8 cellular contexts compared by ENCODE assay signal in genomic region chr9:15299374-15299939, GRCh38. TPM values are rescaled to one million over a fixed set of nuclear protein-coding genes. Genes with fewer than 3 reads are reported as not detected.
DNase-seq lines count a peak whose midpoint lies in the region; ATAC-seq and TF ChIP-seq lines count a peak whose summit lies in the region.

No MANE protein-coding gene starts in this region.

- peak overlapping the region in 1 of 2 donors; percentile 31 for H3K27ac ChIP-seq in left lung

- peaks cover 18% of the 10 kb centered on the region for H3K9me3 Mint-ChIP-seq in WTC11

- no peaks in the 10 kb centered on the region for H3K27me3 ChIP-seq in left lung

- peaks cover 26% of the 10 kb centered on the region for H3K36me3 Mint-ChIP-seq in WTC11

- TF ChIP-seq CTCF in WTC11 (IDR thresholded peaks at IDR 0.05), result no peak
- TF ChIP-seq CTCF in left lung (IDR thresholded peaks at IDR 0.05), result no peak

- CTCF ChIA-PET in WTC11 (lab: Charles Lee), result no interaction called here

- no peaks in the 10 kb centered on the region; the same call in 1 of the 2 replicates for H3K27me3 Mint-ChIP-seq in WTC11 (ENCODE audit: low read depth)

- H3K4me1 ChIP-seq in left lung, result peaks cover 20 to 40% of the 10 kb centered on the region in 2 donors

- no peak overlapping the region for H3K4me3 ChIP-seq in left lung

- TF ChIP-seq POLR2A in GM18505 (IDR thresholded peaks at IDR 0.05; ENCODE audit: borderline replicate concordance, extremely low read depth, insufficient read depth, insufficient read length), result no peak

- H3K36me3 ChIP-seq in left lung, result no peaks in the 10 kb centered on the region

- no peak overlapping the region for H3K4me3 Mint-ChIP-seq in WTC11

- DNase-seq in WTC11 (ENCODE audit: low spot score) (no peak), islet precursor cell (peak; percentile 24), left lung (no peak), EL (no peak), DMS79 treated with DMSO at 0.1 percent for 48 hours (lab: John Stamatoyannopoulos, UW) (no peak)

- H3K4me1 Mint-ChIP-seq in WTC11, result peaks cover 22% of the 10 kb centered on the region

- intact Hi-C loops in left lung (cut with DNase I), result no loop called here

- ATAC-seq in GM18505 (IDR thresholded peaks at IDR 0.05; ENCODE audit: unreplicated experiment) (peak; percentile 87), HG02798 (IDR thresholded peaks at IDR 0.05; ENCODE audit: poor library complexity, unreplicated experiment) (peak; percentile 71), WTC11 (no peak), SK-N-SH treated with all-trans-retinoic acid at 6 μM for 48 hours (no peak), left lung (no peak)

- H3K9me3 ChIP-seq in left lung, result no peaks in the 10 kb centered on the region

- H3K27ac Mint-ChIP-seq in WTC11, result peak overlapping the region; percentile 42; the same call in 1 of the 2 replicates

- POLR2A ChIA-PET in WTC11 (lab: Charles Lee), result no interaction called here

TF ChIP-seq in WTC11, 78 proteins besides CTCF, POLR2A, EP300 and RAD21 (continues in another document):
- TF ChIP-seq ZNF121 (CRISPR knock-in tag; IDR thresholded peaks at IDR 0.05), result no peak
- no peak for TF ChIP-seq FOXK1 (CRISPR knock-in tag; IDR thresholded peaks at IDR 0.05)
- no peak for TF ChIP-seq SMAD4 (CRISPR knock-in tag; IDR thresholded peaks at IDR 0.05)
- no peak for TF ChIP-seq ZNF263 (CRISPR knock-in tag; IDR thresholded peaks at IDR 0.05; ENCODE audit: low read depth)
- no peak for TF ChIP-seq E2F1 (CRISPR knock-in tag; IDR thresholded peaks at IDR 0.05)
- no peak for TF ChIP-seq ZMAT4 (CRISPR knock-in tag; IDR thresholded peaks at IDR 0.05)
- TF ChIP-seq ZNF425 (CRISPR knock-in tag; conservative IDR thresholded peaks at IDR 0.05), result no peak
- TF ChIP-seq HMGXB4 (CRISPR knock-in tag; IDR thresholded peaks at IDR 0.05), result no peak
- no peak for TF ChIP-seq ATF3 (CRISPR knock-in tag; conservative IDR thresholded peaks at IDR 0.05)

TF ChIP-seq in SK-N-SH treated with all-trans-retinoic acid at 6 μM for 48 hours, 23 proteins besides CTCF, POLR2A, EP300 and RAD21:
- TF ChIP-seq CREB5 (CRISPR knock-in tag; IDR thresholded peaks at IDR 0.05; ENCODE audit: low read depth), result no peak
- TF ChIP-seq ZNF565 (CRISPR knock-in tag; conservative IDR thresholded peaks at IDR 0.05; ENCODE audit: low read depth), result no peak
- TF ChIP-seq SNAI2 (CRISPR knock-in tag; IDR thresholded peaks at IDR 0.05), result no peak
- TF ChIP-seq CSDC2 (CRISPR knock-in tag; IDR thresholded peaks at IDR 0.05), result no peak
- no peak for TF ChIP-seq ESRRG (CRISPR knock-in tag; IDR thresholded peaks at IDR 0.05)
- no peak for TF ChIP-seq POU6F1 (CRISPR knock-in tag; IDR thresholded peaks at IDR 0.05; ENCODE audit: borderline replicate concordance, low read depth)
- TF ChIP-seq TCF4 (CRISPR knock-in tag; IDR thresholded peaks at IDR 0.05; ENCODE audit: borderline replicate concordance), result no peak
- no peak for TF ChIP-seq OSR1 (CRISPR knock-in tag; IDR thresholded peaks at IDR 0.05)
- no peak for TF ChIP-seq PPARA (CRISPR knock-in tag; IDR thresholded peaks at IDR 0.05; ENCODE audit: borderline replicate concordance)
- TF ChIP-seq TSHZ2 (CRISPR knock-in tag; IDR thresholded peaks at IDR 0.05), result no peak

RNA-seq across cellular contexts. Expression of gene TTC39B, which starts 7.6 kb away (rescaled TPM):
- total RNA-seq in WTC11 (2021), result 12.3 to 13.9 TPM (median 12.5 TPM) in 3 replicates
- total RNA-seq in left lung, result 10 to 100 TPM; 21.7 to 23.2 TPM

Comparison
In these comparisons a context has a peak if more than half of its experiments do, and no peak if none do; other contexts are left out.
1. ATAC-seq: peak in GM18505 (single experiment) and HG02798 (single experiment); none in WTC11 (single experiment), SK-N-SH treated with all-trans-retinoic acid at 6 μM for 48 hours (single experiment) and left lung (single experiment).